1 cellular context compared by ENCODE assay signal in genomic region chr12:46808317-46808716, GRCh38.
A peak's percentile ranks its signal among the peaks of the same experiment; 100 is the strongest.
TF ChIP-seq lines count a peak whose summit lies in the region.

No MANE protein-coding gene starts in this region.

TF ChIP-seq in HepG2, 621 proteins besides CTCF, POLR2A, EP300 and RAD21 (continued from another document and continues in another):
- TF ChIP-seq, protein P1, sequence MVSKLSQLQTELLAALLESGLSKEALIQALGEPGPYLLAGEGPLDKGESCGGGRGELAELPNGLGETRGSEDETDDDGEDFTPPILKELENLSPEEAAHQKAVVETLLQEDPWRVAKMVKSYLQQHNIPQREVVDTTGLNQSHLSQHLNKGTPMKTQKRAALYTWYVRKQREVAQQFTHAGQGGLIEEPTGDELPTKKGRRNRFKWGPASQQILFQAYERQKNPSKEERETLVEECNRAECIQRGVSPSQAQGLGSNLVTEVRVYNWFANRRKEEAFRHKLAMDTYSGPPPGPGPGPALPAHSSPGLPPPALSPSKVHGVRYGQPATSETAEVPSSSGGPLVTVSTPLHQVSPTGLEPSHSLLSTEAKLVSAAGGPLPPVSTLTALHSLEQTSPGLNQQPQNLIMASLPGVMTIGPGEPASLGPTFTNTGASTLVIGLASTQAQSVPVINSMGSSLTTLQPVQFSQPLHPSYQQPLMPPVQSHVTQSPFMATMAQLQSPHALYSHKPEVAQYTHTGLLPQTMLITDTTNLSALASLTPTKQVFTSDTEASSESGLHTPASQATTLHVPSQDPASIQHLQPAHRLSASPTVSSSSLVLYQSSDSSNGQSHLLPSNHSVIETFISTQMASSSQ (IDR thresholded peaks at IDR 0.05; ENCODE audit: low read depth), result no peak
- TF ChIP-seq, protein P1 (CRISPR knock-in tag; IDR thresholded peaks at IDR 0.05; ENCODE audit: borderline replicate concordance), result no peak
- TF ChIP-seq ARID2 (CRISPR knock-in tag; IDR thresholded peaks at IDR 0.05; ENCODE audit: borderline replicate concordance) (no peak), FOXC1 (CRISPR knock-in tag; IDR thresholded peaks at IDR 0.05; ENCODE audit: borderline replicate concordance) (no peak), HNRNPK (IDR thresholded peaks at IDR 0.05; ENCODE audit: low read depth, low read length, poor library complexity, severe bottlenecking) (no peak), ZNF577 (CRISPR knock-in tag; IDR thresholded peaks at IDR 0.05; ENCODE audit: borderline replicate concordance, low read depth) (no peak), LBX2 (CRISPR knock-in tag; IDR thresholded peaks at IDR 0.05; ENCODE audit: borderline replicate concordance) (no peak), HDAC2 (CRISPR knock-in tag; IDR thresholded peaks at IDR 0.05) (no peak), NFIC (IDR thresholded peaks at IDR 0.05; ENCODE audit: low read length) (peak; percentile 46; the same call in 1 of the 2 replicates), ZC3H4 (CRISPR knock-in tag; IDR thresholded peaks at IDR 0.05; ENCODE audit: borderline replicate concordance) (no peak), ZNF766 (CRISPR knock-in tag; IDR thresholded peaks at IDR 0.05; ENCODE audit: borderline replicate concordance) (no peak), ZNF432 (CRISPR knock-in tag; IDR thresholded peaks at IDR 0.05; ENCODE audit: borderline replicate concordance) (no peak), SP1 (IDR thresholded peaks at IDR 0.05) (no peak), SP1 (CRISPR knock-in tag; IDR thresholded peaks at IDR 0.05) (no peak), USF2 (IDR thresholded peaks at IDR 0.05; ENCODE audit: low read depth, low read length) (no peak), USF2 (CRISPR knock-in tag; IDR thresholded peaks at IDR 0.05; ENCODE audit: borderline replicate concordance) (no peak), TBX3 (IDR thresholded peaks at IDR 0.05; ENCODE audit: borderline replicate concordance) (no peak), ZNF761 (CRISPR knock-in tag; conservative IDR thresholded peaks at IDR 0.05) (no peak), ZNF644 (CRISPR knock-in tag; IDR thresholded peaks at IDR 0.05; ENCODE audit: low read depth) (peak; percentile 42; the same call in 1 of the 2 replicates), ZNF607 (CRISPR knock-in tag; IDR thresholded peaks at IDR 0.05; ENCODE audit: borderline replicate concordance) (no peak), RORA (CRISPR knock-in tag; IDR thresholded peaks at IDR 0.05) (no peak), RFX3 (CRISPR knock-in tag; IDR thresholded peaks at IDR 0.05) (no peak), NFE2L2 (IDR thresholded peaks at IDR 0.05; ENCODE audit: low read length) (no peak), FOXA1 (IDR thresholded peaks at IDR 0.05) (no peak), FOXA1 (CRISPR knock-in tag; IDR thresholded peaks at IDR 0.05) (peak; percentile 31; the same call in 1 of the 2 replicates), ZSCAN9 (CRISPR knock-in tag; IDR thresholded peaks at IDR 0.05; ENCODE audit: borderline replicate concordance) (no peak), ZNF879 (CRISPR knock-in tag; IDR thresholded peaks at IDR 0.05) (no peak), ZNF230 (CRISPR knock-in tag; IDR thresholded peaks at IDR 0.05) (no peak), KDM5A (IDR thresholded peaks at IDR 0.05; ENCODE audit: borderline replicate concordance, low read length) (no peak), RBFOX2 (IDR thresholded peaks at IDR 0.05; ENCODE audit: low read depth, low read length) (no peak), ZBTB1 (CRISPR knock-in tag; IDR thresholded peaks at IDR 0.05; ENCODE audit: borderline replicate concordance) (no peak), ZNF530 (CRISPR knock-in tag; IDR thresholded peaks at IDR 0.05; ENCODE audit: low read depth) (no peak), BHLHE40 (IDR thresholded peaks at IDR 0.05; ENCODE audit: low read length) (no peak), ZMYM3 (CRISPR knock-in tag; IDR thresholded peaks at IDR 0.05) (no peak), ZHX2 (IDR thresholded peaks at IDR 0.05; ENCODE audit: low read depth) (no peak), ZHX2 (CRISPR knock-in tag; IDR thresholded peaks at IDR 0.05; ENCODE audit: borderline replicate concordance) (no peak), ZNF570 (CRISPR knock-in tag; IDR thresholded peaks at IDR 0.05; ENCODE audit: borderline replicate concordance) (no peak)
- TF ChIP-seq, protein P2, sequence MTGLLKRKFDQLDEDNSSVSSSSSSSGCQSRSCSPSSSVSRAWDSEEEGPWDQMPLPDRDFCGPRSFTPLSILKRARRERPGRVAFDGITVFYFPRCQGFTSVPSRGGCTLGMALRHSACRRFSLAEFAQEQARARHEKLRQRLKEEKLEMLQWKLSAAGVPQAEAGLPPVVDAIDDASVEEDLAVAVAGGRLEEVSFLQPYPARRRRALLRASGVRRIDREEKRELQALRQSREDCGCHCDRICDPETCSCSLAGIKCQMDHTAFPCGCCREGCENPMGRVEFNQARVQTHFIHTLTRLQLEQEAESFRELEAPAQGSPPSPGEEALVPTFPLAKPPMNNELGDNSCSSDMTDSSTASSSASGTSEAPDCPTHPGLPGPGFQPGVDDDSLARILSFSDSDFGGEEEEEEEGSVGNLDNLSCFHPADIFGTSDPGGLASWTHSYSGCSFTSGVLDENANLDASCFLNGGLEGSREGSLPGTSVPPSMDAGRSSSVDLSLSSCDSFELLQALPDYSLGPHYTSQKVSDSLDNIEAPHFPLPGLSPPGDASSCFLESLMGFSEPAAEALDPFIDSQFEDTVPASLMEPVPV (CRISPR knock-in tag; IDR thresholded peaks at IDR 0.05), result no peak
- TF ChIP-seq, protein P3, sequence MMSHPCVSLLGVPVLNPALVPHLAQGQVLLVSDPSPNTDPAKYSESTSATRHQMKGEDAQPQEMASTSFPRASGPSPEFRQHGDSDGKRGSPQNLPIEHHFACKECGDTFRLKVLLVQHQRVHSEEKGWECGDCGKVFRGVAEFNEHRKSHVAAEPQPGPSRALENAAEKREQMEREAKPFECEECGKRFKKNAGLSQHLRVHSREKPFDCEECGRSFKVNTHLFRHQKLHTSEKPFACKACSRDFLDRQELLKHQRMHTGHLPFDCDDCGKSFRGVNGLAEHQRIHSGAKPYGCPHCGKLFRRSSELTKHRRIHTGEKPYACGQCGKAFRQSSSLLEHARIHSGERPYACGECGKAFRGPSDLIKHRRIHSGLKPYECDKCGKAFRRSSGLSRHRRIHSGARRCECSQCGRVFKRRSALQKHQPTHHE (CRISPR knock-in tag; IDR thresholded peaks at IDR 0.05; ENCODE audit: borderline replicate concordance), result no peak
- TF ChIP-seq, protein P4, sequence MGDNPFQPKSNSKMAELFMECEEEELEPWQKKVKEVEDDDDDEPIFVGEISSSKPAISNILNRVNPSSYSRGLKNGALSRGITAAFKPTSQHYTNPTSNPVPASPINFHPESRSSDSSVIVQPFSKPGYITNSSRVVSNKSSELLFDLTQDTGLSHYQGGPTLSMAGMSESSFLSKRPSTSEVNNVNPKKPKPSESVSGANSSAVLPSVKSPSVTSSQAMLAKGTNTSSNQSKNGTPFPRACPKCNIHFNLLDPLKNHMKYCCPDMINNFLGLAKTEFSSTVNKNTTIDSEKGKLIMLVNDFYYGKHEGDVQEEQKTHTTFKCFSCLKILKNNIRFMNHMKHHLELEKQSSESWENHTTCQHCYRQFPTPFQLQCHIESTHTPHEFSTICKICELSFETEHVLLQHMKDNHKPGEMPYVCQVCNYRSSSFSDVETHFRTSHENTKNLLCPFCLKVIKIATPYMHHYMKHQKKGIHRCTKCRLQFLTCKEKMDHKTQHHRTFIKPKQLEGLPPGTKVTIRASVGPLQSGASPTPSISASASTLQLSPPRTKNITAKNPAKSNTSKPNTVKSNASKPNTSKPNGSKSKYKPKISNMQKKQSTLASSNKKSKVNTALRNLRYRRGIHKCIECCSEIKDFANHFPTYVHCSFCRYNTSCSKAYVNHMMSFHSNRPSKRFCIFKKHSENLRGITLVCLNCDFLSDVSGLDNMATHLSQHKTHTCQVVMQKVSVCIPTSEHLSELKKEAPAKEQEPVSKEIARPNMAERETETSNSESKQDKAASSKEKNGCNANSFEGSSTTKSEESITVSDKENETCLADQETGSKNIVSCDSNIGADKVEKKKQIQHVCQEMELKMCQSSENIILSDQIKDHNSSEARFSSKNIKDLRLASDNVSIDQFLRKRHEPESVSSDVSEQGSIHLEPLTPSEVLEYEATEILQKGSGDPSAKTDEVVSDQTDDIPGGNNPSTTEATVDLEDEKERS (CRISPR knock-in tag; IDR thresholded peaks at IDR 0.05), result no peak
- TF ChIP-seq, protein P5, sequence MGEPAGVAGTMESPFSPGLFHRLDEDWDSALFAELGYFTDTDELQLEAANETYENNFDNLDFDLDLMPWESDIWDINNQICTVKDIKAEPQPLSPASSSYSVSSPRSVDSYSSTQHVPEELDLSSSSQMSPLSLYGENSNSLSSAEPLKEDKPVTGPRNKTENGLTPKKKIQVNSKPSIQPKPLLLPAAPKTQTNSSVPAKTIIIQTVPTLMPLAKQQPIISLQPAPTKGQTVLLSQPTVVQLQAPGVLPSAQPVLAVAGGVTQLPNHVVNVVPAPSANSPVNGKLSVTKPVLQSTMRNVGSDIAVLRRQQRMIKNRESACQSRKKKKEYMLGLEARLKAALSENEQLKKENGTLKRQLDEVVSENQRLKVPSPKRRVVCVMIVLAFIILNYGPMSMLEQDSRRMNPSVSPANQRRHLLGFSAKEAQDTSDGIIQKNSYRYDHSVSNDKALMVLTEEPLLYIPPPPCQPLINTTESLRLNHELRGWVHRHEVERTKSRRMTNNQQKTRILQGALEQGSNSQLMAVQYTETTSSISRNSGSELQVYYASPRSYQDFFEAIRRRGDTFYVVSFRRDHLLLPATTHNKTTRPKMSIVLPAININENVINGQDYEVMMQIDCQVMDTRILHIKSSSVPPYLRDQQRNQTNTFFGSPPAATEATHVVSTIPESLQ (CRISPR knock-in tag; conservative IDR thresholded peaks at IDR 0.05), result no peak
- TF ChIP-seq, protein P6, sequence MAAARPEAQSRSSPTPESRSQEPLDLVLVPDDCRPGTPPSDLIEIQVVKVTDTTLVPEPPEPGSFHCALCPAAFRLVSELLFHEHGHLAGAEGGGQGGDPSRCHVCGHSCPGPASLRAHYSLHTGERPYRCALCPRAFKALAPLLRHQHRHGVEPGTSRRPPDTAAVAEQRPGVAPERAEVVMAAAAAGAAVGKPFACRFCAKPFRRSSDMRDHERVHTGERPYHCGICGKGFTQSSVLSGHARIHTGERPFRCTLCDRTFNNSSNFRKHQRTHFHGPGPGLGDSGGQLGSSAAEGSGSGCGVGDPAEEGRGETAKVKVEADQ (CRISPR knock-in tag; IDR thresholded peaks at IDR 0.05; ENCODE audit: borderline replicate concordance), result no peak
